17 cellular contexts compared by ENCODE assay signal in the genomic region with DNA sequence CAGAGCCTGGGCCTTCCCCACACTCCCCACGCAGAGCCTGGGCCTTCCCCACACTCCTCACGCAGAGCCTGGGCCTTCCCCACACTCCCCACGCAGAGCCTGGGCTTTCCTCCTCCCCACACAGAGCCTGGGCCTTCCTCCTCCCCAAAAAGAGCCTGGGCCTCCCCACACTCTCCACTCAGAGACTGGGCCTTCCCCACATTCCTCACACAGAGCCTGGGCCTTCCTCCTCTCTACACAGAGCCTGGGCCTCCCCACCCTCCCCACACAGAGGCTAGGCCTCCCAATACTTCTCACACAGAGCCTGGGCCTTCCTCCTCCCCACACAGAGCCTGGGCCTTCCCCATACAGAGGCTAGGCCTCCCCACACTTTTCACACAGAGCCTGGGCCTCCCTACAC. TPM values are rescaled to one million over a fixed set of nuclear protein-coding genes. Genes with fewer than 3 reads are reported as not detected.
A peak's percentile ranks its signal among the peaks of the same experiment; 100 is the strongest.
DNase-seq lines count a peak whose midpoint lies in the region; ATAC-seq and TF ChIP-seq lines count a peak whose summit lies in the region.
"Had no signal": no experiment of that assay in that cellular context is flagged by ENCODE, and none has a peak within 500 bp of the region (broad histone marks: within the 10 kb centered on the region; RNA-seq: fewer than 3 reads in every experiment).

No MANE protein-coding gene starts in this region.

- H4K20me1 ChIP-seq in OCI-LY3 (ENCODE audit: insufficient read depth, low read length): no peaks in the 10 kb centered on the region

- CTCF ChIA-PET in activated CD8-positive, alpha-beta memory T cell treated with anti-CD3 and anti-CD28 coated beads, Interleukin-2, amount 10 ng/mL, durations not matched to agents 7 days and 5 days (lab: Charles Lee): no interaction called here

- H3K36me3 ChIP-seq in OCI-LY3 (replicated peaks; ENCODE audit: low read depth, low read length): no peaks in the 10 kb centered on the region
- no peaks in the 10 kb centered on the region; the same call in 1 of the 2 replicates for H3K36me3 ChIP-seq in H7 (replicated peaks; ENCODE audit: control insufficient read depth, insufficient read depth, low read length)
- H3K36me3 ChIP-seq: thoracic aorta had no signal

- H3K27me3 ChIP-seq in OCI-LY3 (ENCODE audit: low read depth, low read length) (no peaks in the 10 kb centered on the region), H7 (ENCODE audit: control insufficient read depth, insufficient read depth, low read length) (no peaks in the 10 kb centered on the region)

- no peak for ATAC-seq in activated CD8-positive, alpha-beta memory T cell treated with anti-CD3 and anti-CD28 coated beads, Interleukin-2, amount 10 ng/mL, durations not matched to agents 7 days and 5 days
- peak; percentile 71 for ATAC-seq in stimulated activated effector memory CD8-positive, alpha-beta T cell treated with anti-CD3 and anti-CD28 coated beads, Interleukin-12 subunit alpha, Interleukin-12 subunit beta, amount 100 ng/mL, for 72 hours
- no peak for ATAC-seq in left colon
- ATAC-seq: A549, sciatic nerve had no signal

- H3K9ac ChIP-seq in OCI-LY3 (ENCODE audit: low read length): peak overlapping the region; percentile 27; the same call in 1 of the 2 replicates

- H3K4me1 ChIP-seq in OCI-LY3 (ENCODE audit: low read length): peaks cover 20% of the 10 kb centered on the region
- H3K4me1 ChIP-seq: A549 had no signal

- H3K27me3 Mint-ChIP-seq in activated CD8-positive, alpha-beta memory T cell treated with anti-CD3 and anti-CD28 coated beads, Interleukin-2, amount 10 ng/mL, durations not matched to agents 7 days and 5 days: no peaks in the 10 kb centered on the region

- H2AFZ ChIP-seq in OCI-LY3 (ENCODE audit: low read depth, low read length): no peak overlapping the region

- H3K4me2 ChIP-seq in OCI-LY3 (ENCODE audit: low read length): no peak overlapping the region
- H3K4me2 ChIP-seq: A549 had no signal

- H3K27ac Mint-ChIP-seq in activated CD8-positive, alpha-beta memory T cell treated with anti-CD3 and anti-CD28 coated beads, Interleukin-2, amount 10 ng/mL, durations not matched to agents 7 days and 5 days: peak overlapping the region; percentile 57
- H3K27ac Mint-ChIP-seq in stimulated activated effector memory CD8-positive, alpha-beta T cell treated with anti-CD3 and anti-CD28 coated beads, Interleukin-12 subunit alpha, Interleukin-12 subunit beta, amount 100 ng/mL, for 72 hours: peak overlapping the region; percentile 92

- no peak for TF ChIP-seq CTCF in OCI-LY3 (IDR thresholded peaks at IDR 0.05; ENCODE audit: low read depth, low read length)

- H3K9me3 ChIP-seq in OCI-LY3 (ENCODE audit: insufficient read depth, low read length): no peaks in the 10 kb centered on the region
- H3K9me3 ChIP-seq: A549, thoracic aorta had no signal

- no peak for DNase-seq in activated CD8-positive, alpha-beta memory T cell treated with anti-CD3 and anti-CD28 coated beads, Interleukin-2, amount 10 ng/mL, durations not matched to agents 7 days and 5 days
- DNase-seq in activated CD8-positive, alpha-beta memory T cell treated with anti-CD3 and anti-CD28 coated beads for 24 hours: no peak
- DNase-seq in dedifferentiated amniotic fluid mesenchymal stem cell (ENCODE audit: extremely low spot score) (peak; percentile 15), DMS79 treated with DMSO at 0.1 percent for 48 hours (lab: John Stamatoyannopoulos, UW) (no peak), H7 (no peak), left colon (no peak)
- no peak for DNase-seq in stimulated activated effector memory CD8-positive, alpha-beta T cell treated with anti-CD3 and anti-CD28 coated beads, Interleukin-12 subunit alpha, Interleukin-12 subunit beta, amount 100 ng/mL, for 72 hours (ENCODE audit: low spot score in 2 of 2)
- DNase-seq: activated CD4-positive, CD25-positive, alpha-beta regulatory T cell treated with anti-CD3 and anti-CD28 coated beads, Interleukin-2, amount 50 U/mL, for 72 hours; activated gamma-delta T cell treated with Interleukin-2 at 50 U/mL for 16 hours; Calu3; central memory CD4-positive, alpha-beta T cell; NCI-H345; OCI-M1 had no signal

- no peaks in the 10 kb centered on the region for H3K36me3 Mint-ChIP-seq in activated CD8-positive, alpha-beta memory T cell treated with anti-CD3 and anti-CD28 coated beads, Interleukin-2, amount 10 ng/mL, durations not matched to agents 7 days and 5 days
- H3K36me3 Mint-ChIP-seq in stimulated activated effector memory CD8-positive, alpha-beta T cell treated with anti-CD3 and anti-CD28 coated beads, Interleukin-12 subunit alpha, Interleukin-12 subunit beta, amount 100 ng/mL, for 72 hours: no peaks in the 10 kb centered on the region

- intact Hi-C loops in left colon (cut with DNase I, micrococcal nuclease): no loop called here

- no peaks in the 10 kb centered on the region for H3K9me3 Mint-ChIP-seq in activated CD8-positive, alpha-beta memory T cell treated with anti-CD3 and anti-CD28 coated beads, Interleukin-2, amount 10 ng/mL, durations not matched to agents 7 days and 5 days (ENCODE audit: low read depth)
- H3K9me3 Mint-ChIP-seq in stimulated activated effector memory CD8-positive, alpha-beta T cell treated with anti-CD3 and anti-CD28 coated beads, Interleukin-12 subunit alpha, Interleukin-12 subunit beta, amount 100 ng/mL, for 72 hours: no peaks in the 10 kb centered on the region

- H3K4me3 ChIP-seq in OCI-LY3 (ENCODE audit: low read length) (no peak overlapping the region), H7 (ENCODE audit: insufficient read depth, low read depth, low read length) (no peak overlapping the region)
- H3K4me3 ChIP-seq: A549, thoracic aorta had no signal

- H3K4me1 Mint-ChIP-seq in activated CD8-positive, alpha-beta memory T cell treated with anti-CD3 and anti-CD28 coated beads, Interleukin-2, amount 10 ng/mL, durations not matched to agents 7 days and 5 days: peaks cover 7% of the 10 kb centered on the region
- H3K4me1 Mint-ChIP-seq in stimulated activated effector memory CD8-positive, alpha-beta T cell treated with anti-CD3 and anti-CD28 coated beads, Interleukin-12 subunit alpha, Interleukin-12 subunit beta, amount 100 ng/mL, for 72 hours: peaks cover 27% of the 10 kb centered on the region

- H3K79me2 ChIP-seq in OCI-LY3 (ENCODE audit: low read length): no peaks in the 10 kb centered on the region

- no peak overlapping the region for H3K4me3 Mint-ChIP-seq in activated CD8-positive, alpha-beta memory T cell treated with anti-CD3 and anti-CD28 coated beads, Interleukin-2, amount 10 ng/mL, durations not matched to agents 7 days and 5 days
- no peak overlapping the region for H3K4me3 Mint-ChIP-seq in stimulated activated effector memory CD8-positive, alpha-beta T cell treated with anti-CD3 and anti-CD28 coated beads, Interleukin-12 subunit alpha, Interleukin-12 subunit beta, amount 100 ng/mL, for 72 hours

- H3K27ac ChIP-seq in OCI-LY3 (ENCODE audit: low read length): peak overlapping the region; percentile 72
- H3K27ac ChIP-seq: thoracic aorta had no signal

RNA-seq across cellular contexts. Expression of a gene that starts 11.1 kb away (rescaled TPM):
- total RNA-seq in activated CD8-positive, alpha-beta memory T cell treated with anti-CD3 and anti-CD28 coated beads, Interleukin-2, amount 10 ng/mL, durations not matched to agents 7 days and 5 days: not detected
- total RNA-seq in H7 (2014; rRNA removed; shearing (Covaris generic)): 0.59 and 0.70 TPM in 2 replicates
- under 1 TPM in 1 of 2 donors, not detected in 1; 0.37 TPM for total RNA-seq in left colon
- total RNA-seq: Calu3, thoracic aorta had no signal
